ENCODE assay signal across 1 cellular context in genomic region chr22:46937185-46937584, GRCh38.
TF ChIP-seq lines count a peak whose summit lies in the region.

No MANE protein-coding gene starts in this region.

TF ChIP-seq in HepG2, 621 proteins besides CTCF, POLR2A, EP300 and RAD21 (continued from another document and continues in another):
- TF ChIP-seq ZHX1 (CRISPR knock-in tag; IDR thresholded peaks at IDR 0.05; ENCODE audit: low read depth) = no peak
- TF ChIP-seq SAP130 (CRISPR knock-in tag; IDR thresholded peaks at IDR 0.05; ENCODE audit: low read depth) = peak; percentile 75
- no peak for TF ChIP-seq TP53 (CRISPR knock-in tag; conservative IDR thresholded peaks at IDR 0.05)
- no peak for TF ChIP-seq ARNT (IDR thresholded peaks at IDR 0.05)
- TF ChIP-seq PAWR (CRISPR knock-in tag; IDR thresholded peaks at IDR 0.05; ENCODE audit: borderline replicate concordance) = no peak
- TF ChIP-seq ZFP1 (CRISPR knock-in tag; IDR thresholded peaks at IDR 0.05) = no peak
- no peak for TF ChIP-seq ZNF580 (CRISPR knock-in tag; IDR thresholded peaks at IDR 0.05; ENCODE audit: borderline replicate concordance, low read depth)
- TF ChIP-seq MEIS2 (CRISPR knock-in tag; IDR thresholded peaks at IDR 0.05) = no peak
- no peak for TF ChIP-seq NFE2L1 (CRISPR knock-in tag; IDR thresholded peaks at IDR 0.05; ENCODE audit: borderline replicate concordance)
- TF ChIP-seq ZBTB1 (CRISPR knock-in tag; IDR thresholded peaks at IDR 0.05; ENCODE audit: borderline replicate concordance) = no peak
- 0 out of 2 replicates have a peak, but pooled peaks have one; percentile 38 for TF ChIP-seq FOSL2 (CRISPR knock-in tag; IDR thresholded peaks at IDR 0.05)
- no peak for TF ChIP-seq ZNF768 (CRISPR knock-in tag; IDR thresholded peaks at IDR 0.05)
- TF ChIP-seq CEBPZ (IDR thresholded peaks at IDR 0.05; ENCODE audit: low read length) = no peak
- TF ChIP-seq MAX (IDR thresholded peaks at IDR 0.05) = peak; percentile 69
- TF ChIP-seq ZNF83 (CRISPR knock-in tag; IDR thresholded peaks at IDR 0.05; ENCODE audit: borderline replicate concordance) = no peak
- no peak for TF ChIP-seq NR3C1 (CRISPR knock-in tag; IDR thresholded peaks at IDR 0.05)
- TF ChIP-seq ATF2 (CRISPR knock-in tag; IDR thresholded peaks at IDR 0.05) = peak; percentile 37; the same call in 1 of the 2 replicates
- no peak for TF ChIP-seq ZNF383 (CRISPR knock-in tag; IDR thresholded peaks at IDR 0.05; ENCODE audit: borderline replicate concordance)
- TF ChIP-seq CBX1 (IDR thresholded peaks at IDR 0.05; ENCODE audit: low read depth) = no peak
- TF ChIP-seq ZNF883 (CRISPR knock-in tag; IDR thresholded peaks at IDR 0.05; ENCODE audit: not compliant biosample characterization) = no peak
- TF ChIP-seq ZZZ3 (CRISPR knock-in tag; IDR thresholded peaks at IDR 0.05; ENCODE audit: borderline replicate concordance) = no peak
- TF ChIP-seq GABPA (IDR thresholded peaks at IDR 0.05; ENCODE audit: low read depth, low read length) = no peak
- TF ChIP-seq GABPA (CRISPR knock-in tag; IDR thresholded peaks at IDR 0.05; ENCODE audit: low read depth) = no peak
- TF ChIP-seq TCF7L2 (IDR thresholded peaks at IDR 0.05; ENCODE audit: low read depth, low read length) = no peak
- TF ChIP-seq ATF7-NPFF (CRISPR knock-in tag; IDR thresholded peaks at IDR 0.05; ENCODE audit: low read depth) = no peak
- TF ChIP-seq ZMYM3 (CRISPR knock-in tag; IDR thresholded peaks at IDR 0.05) = no peak
- no peak for TF ChIP-seq NFKB2 (CRISPR knock-in tag; IDR thresholded peaks at IDR 0.05; ENCODE audit: borderline replicate concordance)
- TF ChIP-seq FUBP1 (CRISPR knock-in tag; IDR thresholded peaks at IDR 0.05; ENCODE audit: borderline replicate concordance) = no peak
- TF ChIP-seq ZNF878 (CRISPR knock-in tag; IDR thresholded peaks at IDR 0.05) = no peak
- TF ChIP-seq BCL6 (CRISPR knock-in tag; IDR thresholded peaks at IDR 0.05) = no peak
- TF ChIP-seq ZNF20 (CRISPR knock-in tag; IDR thresholded peaks at IDR 0.05) = no peak
- no peak for TF ChIP-seq PBX3 (CRISPR knock-in tag; IDR thresholded peaks at IDR 0.05; ENCODE audit: borderline replicate concordance)
- TF ChIP-seq PLRG1 (conservative IDR thresholded peaks at IDR 0.05) = no peak
- no peak for TF ChIP-seq THAP11 (CRISPR knock-in tag; IDR thresholded peaks at IDR 0.05)
- TF ChIP-seq SALL1 (CRISPR knock-in tag; IDR thresholded peaks at IDR 0.05) = 0 out of 2 replicates have a peak, but pooled peaks have one; percentile 13
- TF ChIP-seq CREB1 (IDR thresholded peaks at IDR 0.05) = peak; percentile 65
- TF ChIP-seq CREB1 (CRISPR knock-in tag; IDR thresholded peaks at IDR 0.05) = no peak
- TF ChIP-seq HCFC1 (IDR thresholded peaks at IDR 0.05; ENCODE audit: low read depth, low read length) = no peak
- no peak for TF ChIP-seq ZNF607 (CRISPR knock-in tag; IDR thresholded peaks at IDR 0.05; ENCODE audit: borderline replicate concordance)
- TF ChIP-seq SIN3B (IDR thresholded peaks at IDR 0.05; ENCODE audit: low read length) = no peak
- TF ChIP-seq RARA (CRISPR knock-in tag; IDR thresholded peaks at IDR 0.05) = no peak
- no peak for TF ChIP-seq DMAP1 (CRISPR knock-in tag; IDR thresholded peaks at IDR 0.05)
- TF ChIP-seq ZNF225 (CRISPR knock-in tag; IDR thresholded peaks at IDR 0.05) = no peak
- TF ChIP-seq ZNF841 (CRISPR knock-in tag; IDR thresholded peaks at IDR 0.05; ENCODE audit: borderline replicate concordance) = no peak
- TF ChIP-seq FOSL1 (CRISPR knock-in tag; IDR thresholded peaks at IDR 0.05; ENCODE audit: borderline replicate concordance) = no peak
- TF ChIP-seq ZBTB43 (CRISPR knock-in tag; conservative IDR thresholded peaks at IDR 0.05) = no peak
- TF ChIP-seq MYPOP (CRISPR knock-in tag; IDR thresholded peaks at IDR 0.05) = no peak
- TF ChIP-seq ZNF547 (CRISPR knock-in tag; IDR thresholded peaks at IDR 0.05) = no peak
- TF ChIP-seq SOX5 (CRISPR knock-in tag; IDR thresholded peaks at IDR 0.05; ENCODE audit: borderline replicate concordance) = no peak
- no peak for TF ChIP-seq ERF (CRISPR knock-in tag; IDR thresholded peaks at IDR 0.05)
- TF ChIP-seq ZNF234 (CRISPR knock-in tag; conservative IDR thresholded peaks at IDR 0.05) = no peak
- no peak for TF ChIP-seq ZNF546 (CRISPR knock-in tag; conservative IDR thresholded peaks at IDR 0.05)
- no peak for TF ChIP-seq CENPT (CRISPR knock-in tag; IDR thresholded peaks at IDR 0.05; ENCODE audit: low read depth)
- 0 out of 2 replicates have a peak, but pooled peaks have one; percentile 27 for TF ChIP-seq TFE3 (CRISPR knock-in tag; IDR thresholded peaks at IDR 0.05)
- no peak for TF ChIP-seq DR1 (CRISPR knock-in tag; IDR thresholded peaks at IDR 0.05)
- TF ChIP-seq TMF1 (CRISPR knock-in tag; IDR thresholded peaks at IDR 0.05; ENCODE audit: low read depth) = no peak
- TF ChIP-seq NR0B2 (CRISPR knock-in tag; IDR thresholded peaks at IDR 0.05) = no peak
- no peak for TF ChIP-seq ZNF232 (CRISPR knock-in tag; IDR thresholded peaks at IDR 0.05; ENCODE audit: borderline replicate concordance)
- no peak for TF ChIP-seq JUNB (CRISPR knock-in tag; IDR thresholded peaks at IDR 0.05; ENCODE audit: borderline replicate concordance)
- no peak for TF ChIP-seq FOXK1 (CRISPR knock-in tag; IDR thresholded peaks at IDR 0.05; ENCODE audit: borderline replicate concordance, low read depth)
- no peak for TF ChIP-seq ZNF441 (CRISPR knock-in tag; IDR thresholded peaks at IDR 0.05; ENCODE audit: borderline replicate concordance)
- no peak for TF ChIP-seq SALL2 (CRISPR knock-in tag; IDR thresholded peaks at IDR 0.05)
